ENCODE assay signal across 15 cellular contexts in the genomic region with DNA sequence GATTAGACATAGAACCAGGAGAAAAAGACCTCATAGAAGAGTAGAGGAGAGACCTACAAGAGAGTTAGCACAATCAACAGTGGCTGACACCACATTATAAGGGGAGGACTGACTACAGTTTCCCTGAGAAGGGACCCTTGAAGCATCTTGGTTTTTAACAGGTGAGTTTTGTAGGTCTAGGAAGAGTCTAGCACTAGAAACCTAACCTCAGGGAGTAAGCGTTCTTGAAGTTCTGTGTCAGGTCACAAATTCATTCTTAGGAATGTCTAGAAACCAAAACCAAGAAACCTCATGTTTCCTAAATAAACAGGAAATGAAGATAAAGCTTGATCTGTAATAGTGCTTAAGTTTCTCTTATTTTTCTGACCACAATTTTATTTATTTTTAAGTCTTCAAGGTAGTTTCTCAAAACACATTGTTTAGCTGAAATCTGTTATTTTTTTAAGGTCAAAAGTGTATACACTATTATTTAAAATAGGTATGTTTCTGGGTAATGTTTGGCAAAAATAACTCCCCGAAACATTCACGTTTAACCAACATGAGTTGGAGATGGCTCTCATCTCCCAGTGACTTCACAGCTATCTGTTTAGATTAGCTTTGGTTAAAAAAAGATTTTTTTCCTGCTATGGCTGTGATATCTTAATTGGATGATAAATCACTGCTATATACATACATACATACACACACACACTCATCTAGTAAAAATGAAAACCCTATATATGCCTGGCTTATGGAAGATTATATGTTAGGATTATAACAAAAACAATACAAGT. TPM values are rescaled to one million over a fixed set of nuclear protein-coding genes. Genes with fewer than 3 reads are reported as not detected.
DNase-seq lines count a peak whose midpoint lies in the region; ATAC-seq and TF ChIP-seq lines count a peak whose summit lies in the region.
"Had no signal": no experiment of that assay in that cellular context is flagged by ENCODE, and none has a peak within 500 bp of the region (broad histone marks: within the 10 kb centered on the region; RNA-seq: fewer than 3 reads in every experiment).

No MANE protein-coding gene starts in this region.

- H3K4me3 Mint-ChIP-seq in MCF 10A (ENCODE audit: unreplicated experiment), result no peak overlapping the region
- H3K4me3 Mint-ChIP-seq in activated CD8-positive, alpha-beta T cell treated with anti-CD3 and anti-CD28 coated beads for 36 hours, result no peak overlapping the region
- H3K4me3 Mint-ChIP-seq in stimulated activated naive B cell treated with anti-CD40 and anti-IgM and Interleukin-4, amounts not matched to agents 10 μg/mL and 1 μg/mL and 100 μg/mL, for 72 hours, result peak overlapping the region; percentile 15 to 34

- no peaks in the 10 kb centered on the region for H3K36me3 ChIP-seq in mammary epithelial cell (ENCODE audit: insufficient read depth, low read length)
- H3K36me3 ChIP-seq in prostate gland, result no peaks in the 10 kb centered on the region
- H3K36me3 ChIP-seq: Peyer's patch had no signal

- no peak overlapping the region for H3K9ac ChIP-seq in mammary epithelial cell (ENCODE audit: insufficient read depth, low read length)

- ATAC-seq in activated CD8-positive, alpha-beta T cell treated with anti-CD3 and anti-CD28 coated beads for 36 hours, result no peak
- peak; percentile 29 to 39 for ATAC-seq in stimulated activated naive B cell treated with anti-CD40 and anti-IgM and Interleukin-4, amounts not matched to agents 10 μg/mL and 1 μg/mL and 100 μg/mL, for 72 hours (replicated peaks)
- ATAC-seq in GM19397 (IDR thresholded peaks at IDR 0.05; ENCODE audit: unreplicated experiment), result no peak

- in situ Hi-C loops in mammary epithelial cell (cut with MboI; ENCODE audit: low sequenced_read_pairs in 2 of 2), result no loop called here

- no peaks in the 10 kb centered on the region for H3K36me3 Mint-ChIP-seq in MCF 10A (ENCODE audit: insufficient read depth, unreplicated experiment)
- no peaks in the 10 kb centered on the region for H3K36me3 Mint-ChIP-seq in activated CD8-positive, alpha-beta T cell treated with anti-CD3 and anti-CD28 coated beads for 36 hours (ENCODE audit: low read depth)
- peaks cover 0 to 3% of the 10 kb centered on the region in 2 donors for H3K36me3 Mint-ChIP-seq in stimulated activated naive B cell treated with anti-CD40 and anti-IgM and Interleukin-4, amounts not matched to agents 10 μg/mL and 1 μg/mL and 100 μg/mL, for 72 hours

- H3K79me2 ChIP-seq in mammary epithelial cell (ENCODE audit: insufficient read depth, low read length), result peaks cover 81% of the 10 kb centered on the region

- TF ChIP-seq CTCF in mammary epithelial cell (conservative IDR thresholded peaks at IDR 0.05 in 1 of 2, IDR thresholded peaks at IDR 0.05 in 1 of 2; ENCODE audit: extremely low read depth in 1 of 2, insufficient read depth in 1 of 2, low read depth in 1 of 2, low read length in 2 of 2) (no peak), MCF 10A (IDR thresholded peaks at IDR 0.05; ENCODE audit: unreplicated experiment) (no peak), fibroblast of pulmonary artery (IDR thresholded peaks at IDR 0.05; ENCODE audit: low read length, missing control alignments) (no peak), prostate gland (IDR thresholded peaks at IDR 0.05) (no peak)
- TF ChIP-seq CTCF in activated CD8-positive, alpha-beta T cell treated with anti-CD3 and anti-CD28 coated beads for 36 hours (IDR thresholded peaks at IDR 0.05), result no peak

- CTCF ChIA-PET in mammary epithelial cell (lab: Charles Lee; ENCODE audit: low non-redundant PET), result no interaction called here
- CTCF ChIA-PET in MCF 10A (lab: Yijun Ruan, JAX), result interaction anchor here (0.8 to 1.5 kb wide), 2 partner anchors 32 to 581 kb away, joined by 3 to 4 read pairs; no protein-coding TSS in a partner anchor
- CTCF ChIA-PET in activated CD8-positive, alpha-beta T cell treated with anti-CD3 and anti-CD28 coated beads for 36 hours (lab: Charles Lee), result interaction anchor here (1.2 kb wide), 1 partner anchor 10 kb away, joined by 3 read pairs; no protein-coding TSS in a partner anchor

- H3K27me3 Mint-ChIP-seq in MCF 10A (ENCODE audit: insufficient read depth, unreplicated experiment), result no peaks in the 10 kb centered on the region
- no peaks in the 10 kb centered on the region for H3K27me3 Mint-ChIP-seq in activated CD8-positive, alpha-beta T cell treated with anti-CD3 and anti-CD28 coated beads for 36 hours
- no peaks in the 10 kb centered on the region for H3K27me3 Mint-ChIP-seq in stimulated activated naive B cell treated with anti-CD40 and anti-IgM and Interleukin-4, amounts not matched to agents 10 μg/mL and 1 μg/mL and 100 μg/mL, for 72 hours

- intact Hi-C loops in mammary epithelial cell (cut with micrococcal nuclease) (no loop called here), MCF 10A (cut with micrococcal nuclease) (no loop called here), prostate gland (cut with DNase I) (no loop called here)
- intact Hi-C loops in activated CD8-positive, alpha-beta T cell treated with anti-CD3 and anti-CD28 coated beads for 36 hours (cut with micrococcal nuclease), result no loop called here

- H3K4me1 Mint-ChIP-seq in MCF 10A (ENCODE audit: insufficient read depth, unreplicated experiment), result peaks cover 28% of the 10 kb centered on the region
- H3K4me1 Mint-ChIP-seq in activated CD8-positive, alpha-beta T cell treated with anti-CD3 and anti-CD28 coated beads for 36 hours (ENCODE audit: low read depth), result peaks cover 62% of the 10 kb centered on the region
- H3K4me1 Mint-ChIP-seq in stimulated activated naive B cell treated with anti-CD40 and anti-IgM and Interleukin-4, amounts not matched to agents 10 μg/mL and 1 μg/mL and 100 μg/mL, for 72 hours, result peaks cover 41 to 85% of the 10 kb centered on the region in 2 donors

- no peaks in the 10 kb centered on the region for H3K9me3 ChIP-seq in mammary epithelial cell (replicated peaks; ENCODE audit: insufficient read depth, low read length)
- H3K9me3 ChIP-seq in prostate gland, result no peaks in the 10 kb centered on the region
- H3K9me3 ChIP-seq: body of pancreas, Peyer's patch, stomach had no signal

- BruUV-seq in mammary epithelial cell (replicated peaks; lab: Mats Ljungman, UMichigan), result no TSS peak
- BruUV-seq in MCF 10A (replicated peaks; lab: Mats Ljungman, UMichigan), result no TSS peak

- H4K20me1 ChIP-seq in mammary epithelial cell (ENCODE audit: insufficient read depth, low read length), result no peaks in the 10 kb centered on the region

- H3K27ac Mint-ChIP-seq in MCF 10A (ENCODE audit: low read depth, unreplicated experiment), result no peak overlapping the region
- H3K27ac Mint-ChIP-seq in activated CD8-positive, alpha-beta T cell treated with anti-CD3 and anti-CD28 coated beads for 36 hours, result peak overlapping the region; percentile 56
- peak overlapping the region; percentile 47 for H3K27ac Mint-ChIP-seq in stimulated activated naive B cell treated with anti-CD40 and anti-IgM and Interleukin-4, amounts not matched to agents 10 μg/mL and 1 μg/mL and 100 μg/mL, for 72 hours

- H3K4me1 ChIP-seq in mammary epithelial cell (ENCODE audit: insufficient read depth, low read length) (peaks cover 4% of the 10 kb centered on the region), prostate gland (replicated peaks) (no peaks in the 10 kb centered on the region)

- no peaks in the 10 kb centered on the region for H3K9me3 Mint-ChIP-seq in MCF 10A (ENCODE audit: unreplicated experiment)
- H3K9me3 Mint-ChIP-seq in activated CD8-positive, alpha-beta T cell treated with anti-CD3 and anti-CD28 coated beads for 36 hours, result no peaks in the 10 kb centered on the region
- no peaks in the 10 kb centered on the region for H3K9me3 Mint-ChIP-seq in stimulated activated naive B cell treated with anti-CD40 and anti-IgM and Interleukin-4, amounts not matched to agents 10 μg/mL and 1 μg/mL and 100 μg/mL, for 72 hours

- H2AFZ ChIP-seq in mammary epithelial cell (ENCODE audit: low read depth, low read length), result no peak overlapping the region

- H3K27me3 ChIP-seq in mammary epithelial cell (ENCODE audit: insufficient read depth, low read length), result no peaks in the 10 kb centered on the region
- no peaks in the 10 kb centered on the region for H3K27me3 ChIP-seq in prostate gland (replicated peaks; ENCODE audit: insufficient read depth)
- H3K27me3 ChIP-seq: body of pancreas, Peyer's patch, stomach had no signal

- H3K4me2 ChIP-seq in mammary epithelial cell (ENCODE audit: insufficient read depth, low read depth, low read length), result no peak overlapping the region

- no peak for TF ChIP-seq POLR2A in prostate gland (IDR thresholded peaks at IDR 0.05)

- H3K4me3 ChIP-seq in mammary epithelial cell (replicated peaks in 1 of 3; ENCODE audit: insufficient read depth in 1 of 3, low read depth in 2 of 3, low read length in 3 of 3) (no peak overlapping the region), fibroblast of pulmonary artery (replicated peaks; ENCODE audit: low read depth, low read length) (no peak overlapping the region), prostate gland (no peak overlapping the region)
- H3K4me3 ChIP-seq: body of pancreas, stomach had no signal

- dilution Hi-C loops in mammary epithelial cell (cut with HindIII; ENCODE audit: low sequenced_read_pairs), result no loop called here

- H3K27ac ChIP-seq in mammary epithelial cell (ENCODE audit: insufficient read depth, low read depth, low read length) (no peak overlapping the region), prostate gland (no peak overlapping the region)

- POLR2A ChIA-PET in MCF 10A (lab: Yijun Ruan, JAX), result interaction anchor here (1.6 kb wide), 1 partner anchor 15 kb away, joined by 4 read pairs; no protein-coding TSS in a partner anchor
- POLR2A ChIA-PET in activated CD8-positive, alpha-beta T cell treated with anti-CD3 and anti-CD28 coated beads for 36 hours (lab: Charles Lee), result interaction anchor here (0.6 kb wide), 1 partner anchor 9 kb away, joined by 3 read pairs; no protein-coding TSS in a partner anchor

- DNase-seq in mammary epithelial cell, result peak; percentile 21
- no peak for DNase-seq in MCF 10A (ENCODE audit: unreplicated experiment)
- DNase-seq in activated CD8-positive, alpha-beta T cell treated with anti-CD3 and anti-CD28 coated beads for 36 hours, result no peak
- DNase-seq in fibroblast of pulmonary artery (ENCODE audit: low read depth), result peak; percentile 42
- DNase-seq in stimulated activated naive B cell treated with anti-CD40 and anti-IgM and Interleukin-4, amounts not matched to agents 10 μg/mL and 1 μg/mL and 100 μg/mL, for 72 hours, result no peak
- no peak for DNase-seq in prostate gland (ENCODE audit: low spot score)
- no peak for DNase-seq in activated CD4-positive, CD25-positive, alpha-beta regulatory T cell treated with anti-CD3 and anti-CD28 coated beads, Interleukin-2, amount 50 U/mL, for 72 hours
- DNase-seq: activated CD4-positive, alpha-beta T cell treated with anti-CD3 and anti-CD28 coated beads for 48 hours; C1 segment of cervical spinal cord; glutamatergic neuron; mesendoderm; stomach had no signal

- WGBS in mammary epithelial cell (ENCODE audit: low coverage, missing lambda C conversion rate), result 95% methylated on average over 3 of the region's 3 CpGs
- WGBS in prostate gland, result 72% methylated on average over 3 of the region's 3 CpGs

RNA-seq across cellular contexts. Expression of a gene that starts 37.1 kb away (rescaled TPM):
- total RNA-seq in mammary epithelial cell (10 to 100 TPM; 10.0 to 18.7 TPM), MCF 10A (2022) (6.6 and 7.9 TPM in 2 replicates), prostate gland (10 to 100 TPM; 31.7 to 40.6 TPM)
- 4.3 TPM for polyA plus RNA-seq in mammary epithelial cell
- 20.5 TPM for polyA minus RNA-seq in mammary epithelial cell
- total RNA-seq in activated CD8-positive, alpha-beta T cell treated with anti-CD3 and anti-CD28 coated beads for 36 hours, result 10 to 100 TPM; 16.9 to 17.0 TPM

RNA-seq across cellular contexts. Expression of a gene that starts 57.0 kb away (rescaled TPM):
- total RNA-seq in mammary epithelial cell, result 10 to 100 TPM; 10.5 to 10.7 TPM
- polyA plus RNA-seq in mammary epithelial cell, result 7.8 TPM
- not detected for polyA minus RNA-seq in mammary epithelial cell
- total RNA-seq in MCF 10A (2022), result 10.6 and 11.5 TPM in 2 replicates
- 1 to 10 TPM; 8.1 to 9.3 TPM for total RNA-seq in activated CD8-positive, alpha-beta T cell treated with anti-CD3 and anti-CD28 coated beads for 36 hours
- total RNA-seq in prostate gland, result 10 to 100 TPM; 10.7 to 20.3 TPM

Comparison
In these comparisons a context has a peak if more than half of its experiments do, and no peak if none do; other contexts are left out.
1. DNase-seq: peak in mammary epithelial cell (single experiment) and fibroblast of pulmonary artery (single experiment); none in MCF 10A (single experiment), activated CD8-positive, alpha-beta T cell treated with anti-CD3 and anti-CD28 coated beads for 36 hours (single experiment), stimulated activated naive B cell treated with anti-CD40 and anti-IgM and Interleukin-4, amounts not matched to agents 10 μg/mL and 1 μg/mL and 100 μg/mL, for 72 hours (single experiment), prostate gland (single experiment) and activated CD4-positive, CD25-positive, alpha-beta regulatory T cell treated with anti-CD3 and anti-CD28 coated beads, Interleukin-2, amount 50 U/mL, for 72 hours (single experiment).
2. H3K4me3 Mint-ChIP-seq: peak in stimulated activated naive B cell treated with anti-CD40 and anti-IgM and Interleukin-4, amounts not matched to agents 10 μg/mL and 1 μg/mL and 100 μg/mL, for 72 hours (2 of 2); none in MCF 10A (single experiment) and activated CD8-positive, alpha-beta T cell treated with anti-CD3 and anti-CD28 coated beads for 36 hours (single experiment).
3. ATAC-seq: peak in stimulated activated naive B cell treated with anti-CD40 and anti-IgM and Interleukin-4, amounts not matched to agents 10 μg/mL and 1 μg/mL and 100 μg/mL, for 72 hours (2 of 2); none in activated CD8-positive, alpha-beta T cell treated with anti-CD3 and anti-CD28 coated beads for 36 hours (single experiment) and GM19397 (single experiment).